Comparison of ENCODE assay signal across 1 cellular context in the genomic region with DNA sequence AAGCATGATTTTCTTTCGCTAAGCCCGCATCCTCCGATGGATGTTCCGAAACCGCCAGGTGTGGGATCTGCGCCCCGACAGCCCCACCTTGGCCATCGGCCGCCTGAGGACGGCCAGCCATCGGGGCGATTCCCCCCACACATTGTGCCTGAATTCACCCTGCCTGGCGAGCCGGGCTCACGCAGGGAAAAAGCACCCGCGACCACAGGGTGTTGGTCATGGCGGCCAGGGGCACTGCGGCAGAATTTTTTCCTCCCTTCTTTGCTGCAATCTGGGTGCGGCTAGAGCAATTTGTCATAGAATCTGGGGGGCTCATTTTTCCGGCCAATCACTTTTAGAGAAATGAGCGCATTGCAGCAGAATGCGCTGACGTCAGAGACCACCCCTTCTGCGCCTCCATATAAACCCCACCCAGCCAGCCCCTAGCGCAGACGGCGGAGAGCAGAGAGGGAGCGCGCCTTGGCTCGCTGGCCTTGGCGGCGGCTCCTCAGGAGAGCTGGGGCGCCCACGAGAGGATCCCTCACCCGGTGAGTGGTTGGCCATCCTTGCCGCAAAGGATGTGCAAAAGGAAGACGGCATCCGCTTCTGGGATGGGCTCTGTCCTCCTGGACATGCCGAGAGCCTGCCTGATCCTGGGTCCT.
TF ChIP-seq lines count a peak whose summit lies in the region.

TSS of gene MEG3 (plus strand) at position 428 of the 641 bp plus-strand sequence.

TF ChIP-seq in A549, 52 proteins besides CTCF, POLR2A, EP300 and RAD21 (continued from another document):
- TF ChIP-seq, protein P1, sequence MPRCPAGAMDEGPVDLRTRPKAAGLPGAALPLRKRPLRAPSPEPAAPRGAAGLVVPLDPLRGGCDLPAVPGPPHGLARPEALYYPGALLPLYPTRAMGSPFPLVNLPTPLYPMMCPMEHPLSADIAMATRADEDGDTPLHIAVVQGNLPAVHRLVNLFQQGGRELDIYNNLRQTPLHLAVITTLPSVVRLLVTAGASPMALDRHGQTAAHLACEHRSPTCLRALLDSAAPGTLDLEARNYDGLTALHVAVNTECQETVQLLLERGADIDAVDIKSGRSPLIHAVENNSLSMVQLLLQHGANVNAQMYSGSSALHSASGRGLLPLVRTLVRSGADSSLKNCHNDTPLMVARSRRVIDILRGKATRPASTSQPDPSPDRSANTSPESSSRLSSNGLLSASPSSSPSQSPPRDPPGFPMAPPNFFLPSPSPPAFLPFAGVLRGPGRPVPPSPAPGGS (IDR thresholded peaks at IDR 0.05) = peak; percentile 77; the same call in 2 of the 3 replicates
- TF ChIP-seq JUN (IDR thresholded peaks at IDR 0.05) (peak in 1 of 2 experiments; percentile 46; a peak in 1 of 5 replicates), USF2 (IDR thresholded peaks at IDR 0.05) (no peak), CBX2 (IDR thresholded peaks at IDR 0.05; ENCODE audit: borderline replicate concordance, low read depth) (no peak), EHF (CRISPR knock-in tag; IDR thresholded peaks at IDR 0.05) (no peak)
